In the genomic region with DNA sequence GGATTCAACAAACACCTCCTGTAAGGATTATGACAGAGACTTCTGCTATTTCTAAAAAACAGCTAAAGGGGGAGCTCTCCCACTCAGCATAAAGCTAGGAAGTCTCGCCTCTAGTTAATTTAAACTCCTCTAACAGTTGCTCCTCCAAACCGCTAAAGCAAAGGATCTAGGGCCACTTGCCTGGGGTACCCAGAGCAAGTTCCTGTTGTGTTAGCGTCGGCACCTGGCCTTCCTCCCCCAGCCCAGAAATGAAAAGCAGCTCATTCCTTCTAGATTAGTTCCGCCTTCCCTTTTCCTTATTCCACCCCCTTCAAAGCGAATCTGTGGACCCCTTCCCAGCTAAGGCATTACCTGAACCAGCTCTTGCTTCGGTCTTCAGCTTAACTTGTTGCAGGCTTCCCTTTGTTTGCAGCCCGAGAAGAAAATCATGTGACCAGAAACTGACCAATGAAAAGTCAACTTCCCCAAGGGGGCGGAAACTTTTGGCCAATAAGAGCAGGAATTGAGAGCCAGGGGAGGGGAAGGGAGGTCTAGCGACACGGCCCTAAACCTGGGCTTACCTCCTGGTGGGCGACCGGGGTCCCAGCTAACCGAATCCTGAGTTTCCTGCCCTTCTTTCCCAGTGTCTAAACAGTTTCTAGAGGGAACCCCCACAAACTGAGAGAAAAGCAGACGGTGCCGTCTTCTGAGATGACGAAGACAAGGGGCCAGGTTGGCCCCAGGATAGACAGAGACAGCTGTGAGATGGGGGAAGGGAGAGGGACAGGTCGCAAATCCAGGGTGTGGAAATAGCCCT, we compare ENCODE assay signal across 8 cellular contexts. TPM values are rescaled to one million over a fixed set of nuclear protein-coding genes. Genes with fewer than 3 reads are reported as not detected.
DNase-seq lines count a peak whose midpoint lies in the region; ATAC-seq and TF ChIP-seq lines count a peak whose summit lies in the region.

A gene with protein sequence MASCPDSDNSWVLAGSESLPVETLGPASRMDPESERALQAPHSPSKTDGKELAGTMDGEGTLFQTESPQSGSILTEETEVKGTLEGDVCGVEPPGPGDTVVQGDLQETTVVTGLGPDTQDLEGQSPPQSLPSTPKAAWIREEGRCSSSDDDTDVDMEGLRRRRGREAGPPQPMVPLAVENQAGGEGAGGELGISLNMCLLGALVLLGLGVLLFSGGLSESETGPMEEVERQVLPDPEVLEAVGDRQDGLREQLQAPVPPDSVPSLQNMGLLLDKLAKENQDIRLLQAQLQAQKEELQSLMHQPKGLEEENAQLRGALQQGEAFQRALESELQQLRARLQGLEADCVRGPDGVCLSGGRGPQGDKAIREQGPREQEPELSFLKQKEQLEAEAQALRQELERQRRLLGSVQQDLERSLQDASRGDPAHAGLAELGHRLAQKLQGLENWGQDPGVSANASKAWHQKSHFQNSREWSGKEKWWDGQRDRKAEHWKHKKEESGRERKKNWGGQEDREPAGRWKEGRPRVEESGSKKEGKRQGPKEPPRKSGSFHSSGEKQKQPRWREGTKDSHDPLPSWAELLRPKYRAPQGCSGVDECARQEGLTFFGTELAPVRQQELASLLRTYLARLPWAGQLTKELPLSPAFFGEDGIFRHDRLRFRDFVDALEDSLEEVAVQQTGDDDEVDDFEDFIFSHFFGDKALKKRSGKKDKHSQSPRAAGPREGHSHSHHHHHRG (minus strand): TSS at position 382 of the 796 bp plus-strand sequence. CDS start 2,378 bp downstream, outside the sequence.

- ATAC-seq in GM21576 (IDR thresholded peaks at IDR 0.05; ENCODE audit: unreplicated experiment) = peak; percentile 52
- peak; percentile 90 for ATAC-seq in Panc1
- peak; percentile 87 for ATAC-seq in mucosa of descending colon

- in situ Hi-C loops in Panc1 (cut with HindIII; ENCODE audit: low pct_unique_long_range_greater_than_20kb, low sequenced_read_pairs) = no loop called here

- H3K9me3 Mint-ChIP-seq in activated T-cell treated with anti-CD3 and anti-CD28 coated beads, Interleukin-2, amount 50 U/mL, for 24 hours = no peaks in the 10 kb centered on the region

- H3K9ac ChIP-seq in Karpas-422 (ENCODE audit: low read length) = peak within 1 kb of the TSS; percentile 74

- peak within 1 kb of the TSS; percentile 83 for H3K4me2 ChIP-seq in Karpas-422 (ENCODE audit: low read depth, low read length, poor library complexity, severe bottlenecking)

- H3K36me3 ChIP-seq in Karpas-422 (ENCODE audit: insufficient read depth, low read length) (no peaks in the 10 kb centered on the region), Panc1 (ENCODE audit: control insufficient read depth, insufficient read depth, low read length) (peaks cover 2% of the 10 kb centered on the region; the same call in 1 of the 2 replicates), mucosa of descending colon (ENCODE audit: low read depth) (no peaks in the 10 kb centered on the region)

- peak within 1 kb of the TSS; percentile 96 for H3K27ac Mint-ChIP-seq in activated T-cell treated with anti-CD3 and anti-CD28 coated beads, Interleukin-2, amount 50 U/mL, for 24 hours

- no peaks in the 10 kb centered on the region for H3K9me3 ChIP-seq in Karpas-422 (ENCODE audit: low read length)
- no peaks in the 10 kb centered on the region for H3K9me3 ChIP-seq in Panc1 (ENCODE audit: control insufficient read depth, insufficient read depth, low read depth, low read length)
- H3K9me3 ChIP-seq in mucosa of descending colon = no peaks in the 10 kb centered on the region

- H2AFZ ChIP-seq in Karpas-422 (ENCODE audit: low read length) = no peak within 1 kb of the TSS

- no peaks in the 10 kb centered on the region for H3K9me2 ChIP-seq in Karpas-422 (replicated peaks; ENCODE audit: insufficient read depth, low read length)

- peaks cover 36% of the 10 kb centered on the region for H3K36me3 Mint-ChIP-seq in activated T-cell treated with anti-CD3 and anti-CD28 coated beads, Interleukin-2, amount 50 U/mL, for 24 hours (ENCODE audit: low read depth)

- peaks cover 84% of the 10 kb centered on the region for H3K4me1 Mint-ChIP-seq in activated T-cell treated with anti-CD3 and anti-CD28 coated beads, Interleukin-2, amount 50 U/mL, for 24 hours (ENCODE audit: low read depth)

- TF ChIP-seq CTCF in Panc1 (IDR thresholded peaks at IDR 0.05) (no peak), epithelial cell of proximal tubule (conservative IDR thresholded peaks at IDR 0.05; ENCODE audit: low read depth, low read length) (peak; percentile 52), mucosa of descending colon (IDR thresholded peaks at IDR 0.05) (no peak)

- no TSS peak for BruUV-seq in Panc1 (replicated peaks; lab: Mats Ljungman, UMichigan)

- CTCF ChIA-PET in Panc1 (lab: Charles Lee) = no interaction called here

- intact Hi-C loops in Panc1 (cut with micrococcal nuclease; ENCODE audit: unreplicated experiment) = loop anchor here (2.0 to 10.0 kb wide), 2 partner anchors 105 to 391 kb away; a partner anchor contains a TSS
- intact Hi-C loops in mucosa of descending colon (cut with DNase I, micrococcal nuclease) = no loop called here

- no peaks in the 10 kb centered on the region for H3K27me3 Mint-ChIP-seq in activated T-cell treated with anti-CD3 and anti-CD28 coated beads, Interleukin-2, amount 50 U/mL, for 24 hours

- POLR2A ChIA-PET in Panc1 (lab: Charles Lee) = interaction anchor here (0.6 to 1.3 kb wide), 5 partner anchors 18 to 201 kb away, joined by 3 to 9 read pairs (median 3); a partner anchor contains a TSS

- peaks cover 67% of the 10 kb centered on the region for H3K4me1 ChIP-seq in Karpas-422 (ENCODE audit: low read length)
- H3K4me1 ChIP-seq in Panc1 (ENCODE audit: control insufficient read depth, insufficient read depth, low read length) = peaks cover 32% of the 10 kb centered on the region
- peaks cover 46% of the 10 kb centered on the region for H3K4me1 ChIP-seq in mucosa of descending colon (ENCODE audit: low read depth)

- H3K79me2 ChIP-seq in Karpas-422 (ENCODE audit: low read length) = peaks cover 42% of the 10 kb centered on the region

- DNase-seq in D341Med (ENCODE audit: low spot score) = peak; percentile 92
- peak; percentile 97 for DNase-seq in Karpas-422
- DNase-seq in Panc1 (ENCODE audit: low read depth, low spot score) = no peak
- peak; percentile 77 for DNase-seq in activated T-cell treated with anti-CD3 and anti-CD28 coated beads, Interleukin-2, amount 50 U/mL, for 24 hours
- DNase-seq in epithelial cell of proximal tubule (ENCODE audit: low read depth) = peak; percentile 76
- DNase-seq in mucosa of descending colon = peak; percentile 62 to 92 (median 64)
- DNase-seq in stimulated activated CD8-positive, alpha-beta memory T cell treated with anti-CD3 and anti-CD28 coated beads, Interleukin-4, amount 100 ng/mL, for 48 hours = peak; percentile 83

- no peaks in the 10 kb centered on the region for H4K20me1 ChIP-seq in Karpas-422 (ENCODE audit: insufficient read depth, low read depth, low read length)

- H3K4me3 ChIP-seq in Karpas-422 (ENCODE audit: low read length) (peak within 1 kb of the TSS; percentile 72), Panc1 (ENCODE audit: low read depth in 2 of 2, low read length in 2 of 2) (peak within 1 kb of the TSS; percentile 78 to 93), epithelial cell of proximal tubule (ENCODE audit: low read depth, low read length) (peak within 1 kb of the TSS; percentile 69), mucosa of descending colon (peak within 1 kb of the TSS; percentile 22)

- H3K27ac ChIP-seq in Karpas-422 (ENCODE audit: low read length) = peak within 1 kb of the TSS; percentile 88
- H3K27ac ChIP-seq in Panc1 (ENCODE audit: low read length) = peak within 1 kb of the TSS; percentile 83

- H3K27me3 ChIP-seq in Karpas-422 (ENCODE audit: low read length) (no peaks in the 10 kb centered on the region), Panc1 (ENCODE audit: control insufficient read depth, insufficient read depth, low read length) (no peaks in the 10 kb centered on the region)

- peak within 1 kb of the TSS; percentile 89 for H3K4me3 Mint-ChIP-seq in activated T-cell treated with anti-CD3 and anti-CD28 coated beads, Interleukin-2, amount 50 U/mL, for 24 hours

RNA-seq across cellular contexts. Expression of the gene that starts here (rescaled TPM):
- 26.1 and 55.8 TPM in 2 replicates for total RNA-seq in Karpas-422 (2014; rRNA removed; shearing (Covaris generic); ENCODE audit: low replicate concordance)
- 40.7 TPM for total RNA-seq in Panc1 (2021; ENCODE audit: unreplicated experiment)
- polyA plus RNA-seq in Panc1 (2012; ENCODE audit: insufficient read length) = 64.9 TPM
- total RNA-seq in epithelial cell of proximal tubule = 23.4 and 49.6 TPM in 2 replicates
- 100 to 1,000 TPM in 1 of 3 donors, 10 to 100 TPM in 2; 35.6 to 146 (median 49.4) TPM for total RNA-seq in mucosa of descending colon

Comparison
In these comparisons a context has a peak if more than half of its experiments do, and no peak if none do; other contexts are left out.
1. H3K4me3 ChIP-seq: peak in every context shown above with its lines; median percentile 86 in Panc1; 72 in Karpas-422; 69 in epithelial cell of proximal tubule; 22 in mucosa of descending colon.